ENCODE assay signal across 11 cellular contexts in genomic region chr2:157307021-157307420, GRCh38.
DNase-seq lines count a peak whose midpoint lies in the region; ATAC-seq and TF ChIP-seq lines count a peak whose summit lies in the region.
"Had no signal": no experiment of that assay in that cellular context is flagged by ENCODE, and none has a peak within 500 bp of the region (broad histone marks: within the 10 kb centered on the region; RNA-seq: fewer than 3 reads in every experiment).

No MANE protein-coding gene starts in this region.

- peak; percentile 29 for TF ChIP-seq CTCF in fibroblast of mammary gland (conservative IDR thresholded peaks at IDR 0.05; ENCODE audit: control insufficient read depth, insufficient read depth, low read depth, low read length)

- H3K27me3 Mint-ChIP-seq in stimulated activated naive CD8-positive, alpha-beta T cell treated with anti-CD3 and anti-CD28 coated beads, Interleukin-15, amount 100 ng/mL, for 72 hours: no peaks in the 10 kb centered on the region
- H3K27me3 Mint-ChIP-seq: stimulated activated naive CD8-positive, alpha-beta T cell treated with anti-CD3 and anti-CD28 coated beads, Interleukin-15, Interleukin-2, amounts not matched to agents 100 ng/mL and 50 ng/mL, for 24 hours had no signal

- H3K27ac Mint-ChIP-seq in stimulated activated naive CD8-positive, alpha-beta T cell treated with anti-CD3 and anti-CD28 coated beads, Interleukin-15, amount 100 ng/mL, for 72 hours: peak overlapping the region in 1 of 2 donors; percentile 82
- H3K27ac Mint-ChIP-seq: stimulated activated naive CD8-positive, alpha-beta T cell treated with anti-CD3 and anti-CD28 coated beads, Interleukin-15, Interleukin-2, amounts not matched to agents 100 ng/mL and 50 ng/mL, for 24 hours had no signal

- peaks cover 45% of the 10 kb centered on the region for H3K4me1 Mint-ChIP-seq in stimulated activated naive CD8-positive, alpha-beta T cell treated with anti-CD3 and anti-CD28 coated beads, Interleukin-15, amount 100 ng/mL, for 72 hours

- DNase-seq in stimulated activated naive CD8-positive, alpha-beta T cell treated with anti-CD3 and anti-CD28 coated beads, Interleukin-15, amount 100 ng/mL, for 72 hours: no peak
- no peak for DNase-seq in stimulated activated naive CD8-positive, alpha-beta T cell treated with anti-CD3 and anti-CD28 coated beads, Interleukin-15, Interleukin-2, amounts not matched to agents 100 U/mL and 50 U/mL, for 24 hours
- DNase-seq in NOMO-1 treated with DMSO at 0.1 percent for 48 hours (lab: John Stamatoyannopoulos, UW; ENCODE audit: unreplicated experiment): peak; percentile 82
- DNase-seq in fibroblast of mammary gland (ENCODE audit: low read depth): no peak
- DNase-seq in DMS153 treated with DMSO at 0.1 percent for 48 hours (lab: John Stamatoyannopoulos, UW; ENCODE audit: unreplicated experiment): no peak
- DNase-seq in NCI-H1436 (lab: John Stamatoyannopoulos, UW): no peak

- H3K4me3 Mint-ChIP-seq in stimulated activated naive CD8-positive, alpha-beta T cell treated with anti-CD3 and anti-CD28 coated beads, Interleukin-15, amount 100 ng/mL, for 72 hours: peak overlapping the region; percentile 59 to 75

- H3K4me3 ChIP-seq in fibroblast of mammary gland (ENCODE audit: control insufficient read depth, low read depth, low read length): no peak overlapping the region
- H3K4me3 ChIP-seq: SJSA1, skin epidermis had no signal

- peak; percentile 65 for ATAC-seq in stimulated activated naive CD8-positive, alpha-beta T cell treated with anti-CD3 and anti-CD28 coated beads, Interleukin-15, amount 100 ng/mL, for 72 hours
- no peak for ATAC-seq in stimulated activated naive CD8-positive, alpha-beta T cell treated with anti-CD3 and anti-CD28 coated beads, Interleukin-15, Interleukin-2, amounts not matched to agents 100 U/mL and 50 U/mL, for 24 hours
- ATAC-seq in HG03025 (IDR thresholded peaks at IDR 0.05; ENCODE audit: low FRiP score, unreplicated experiment): no peak
- no peak for ATAC-seq in HG03520 (IDR thresholded peaks at IDR 0.05; ENCODE audit: unreplicated experiment)

- H3K9me3 Mint-ChIP-seq in stimulated activated naive CD8-positive, alpha-beta T cell treated with anti-CD3 and anti-CD28 coated beads, Interleukin-15, amount 100 ng/mL, for 72 hours: no peaks in the 10 kb centered on the region
- H3K9me3 Mint-ChIP-seq: stimulated activated naive CD8-positive, alpha-beta T cell treated with anti-CD3 and anti-CD28 coated beads, Interleukin-15, Interleukin-2, amounts not matched to agents 100 ng/mL and 50 ng/mL, for 24 hours had no signal
